ENCODE assay signal across 26 cellular contexts in genomic region chr10:12905067-12905466, GRCh38.
"Had no signal": no experiment of that assay in that cellular context is flagged by ENCODE, and none has a peak within 500 bp of the region (broad histone marks: within the 10 kb centered on the region; RNA-seq: fewer than 3 reads in every experiment).

No MANE protein-coding gene starts in this region.

- H3K27ac ChIP-seq: body of pancreas had no signal

- DNase-seq: activated CD4-positive, alpha-beta T cell treated with anti-CD3 and anti-CD28 coated beads for 48 hours; activated CD4-positive, alpha-beta T cell treated with anti-CD3 and anti-CD28 coated beads, Interleukin-2, amount 50 U/mL, for 4 hours; activated CD4-positive, CD25-positive, alpha-beta regulatory T cell treated with anti-CD3 and anti-CD28 coated beads, Interleukin-2, amount 50 U/mL, for 72 hours; activated CD8-positive, alpha-beta memory T cell treated with anti-CD3 and anti-CD28 coated beads, Interleukin-2, amount 50 U/mL, for 48 hours; activated CD8-positive, alpha-beta T cell treated with anti-CD3 and anti-CD28 coated beads, Interleukin-2, amount 10 ng/mL, durations not matched to agents 7 days and 5 days; activated gamma-delta T cell treated with Interleukin-2 at 50 U/mL for 16 hours; activated naive CD4-positive, alpha-beta T cell treated with anti-CD3 and anti-CD28 coated beads, Interleukin-2, amount 10 ng/mL, durations not matched to agents 7 days and 5 days; activated naive CD8-positive, alpha-beta T cell treated with anti-CD3 and anti-CD28 coated beads for 36 hours; activated T-cell treated with anti-CD3 and anti-CD28 coated beads, Interleukin-2, amount 50 U/mL, for 24 hours; aorta; body of pancreas; central memory CD4-positive, alpha-beta T cell; KG1; NCI-H1092; NCI-H1417 treated with DMSO at 0.1 percent for 48 hours; NCI-H1694; NCI-H2029; NCI-H345; NCI-H510A; NCI-H526 treated with DMSO at 0.1 percent for 48 hours; NCI-H82; SIG-M5; T-helper 17 cell; T-helper 9 cell had no signal

- ATAC-seq: activated CD8-positive, alpha-beta T cell treated with anti-CD3 and anti-CD28 coated beads, Interleukin-2, amount 10 ng/mL, durations not matched to agents 7 days and 5 days; body of pancreas; T-helper 17 cell; WTC11 had no signal

- FAIRE-seq: bronchial epithelial cell had no signal

- H3K9me3 ChIP-seq: body of pancreas had no signal

- H3K4me3 ChIP-seq: body of pancreas had no signal

- H3K4me1 ChIP-seq: body of pancreas had no signal

- H3K27me3 ChIP-seq: body of pancreas had no signal
